Comparison of ENCODE assay signal across 14 cellular contexts in the genomic region with DNA sequence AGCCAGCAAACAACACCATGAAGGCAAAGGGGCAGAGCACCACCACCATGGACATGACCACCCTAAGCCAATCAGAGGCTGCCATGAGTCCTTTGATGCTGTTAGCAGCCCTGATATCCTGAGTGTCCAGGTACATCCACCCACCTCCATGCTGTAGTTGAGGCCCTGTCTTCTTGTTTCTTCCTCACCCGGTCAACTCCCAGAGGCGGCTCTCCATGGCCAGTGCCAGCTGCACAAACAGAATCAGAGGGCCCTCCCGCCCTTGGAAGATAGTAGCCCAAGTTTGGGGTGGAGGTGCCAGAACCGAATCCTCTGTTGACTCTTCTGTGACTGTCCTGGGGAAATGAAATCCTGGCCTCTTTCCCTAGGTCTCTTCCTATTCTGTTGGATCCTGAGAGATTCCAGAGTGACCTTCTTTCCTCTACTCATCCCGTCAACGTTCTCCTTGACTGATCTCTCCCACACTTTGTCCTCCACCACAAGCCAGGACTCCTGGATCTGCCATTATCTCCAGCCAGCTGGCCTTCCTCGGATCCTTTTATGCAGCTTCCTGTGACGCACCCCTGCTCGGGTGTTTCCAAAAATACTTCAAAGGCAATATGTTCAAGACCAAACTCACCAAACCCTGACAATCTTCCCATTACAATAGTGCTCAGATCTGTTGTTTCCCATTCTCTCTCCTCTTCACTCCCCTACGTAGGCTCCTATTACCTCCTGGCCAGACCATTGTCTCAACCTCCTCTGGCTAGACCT. TPM values are rescaled to one million over a fixed set of nuclear protein-coding genes. Genes with fewer than 3 reads are reported as not detected.
A peak's percentile ranks its signal among the peaks of the same experiment; 100 is the strongest.
DNase-seq lines count a peak whose midpoint lies in the region; FAIRE-seq and TF ChIP-seq lines count a peak whose summit lies in the region.
"Had no signal": no experiment of that assay in that cellular context is flagged by ENCODE, and none has a peak within 500 bp of the region (broad histone marks: within the 10 kb centered on the region; RNA-seq: fewer than 3 reads in every experiment).

No MANE protein-coding gene starts in this region.

- in situ Hi-C loops in G401 (cut with HindIII; ENCODE audit: low sequenced_read_pairs) (no loop called here), GM13977 (cut with MboI; ENCODE audit: low pct_unique_long_range_greater_than_20kb, low sequenced_read_pairs, unreplicated experiment) (no loop called here)

- peak; percentile 36 for DNase-seq in G401 (ENCODE audit: low spot score)
- peak; percentile 17 for DNase-seq in RCC 7860 (ENCODE audit: low spot score)
- DNase-seq in fibroblast of pulmonary artery (ENCODE audit: low read depth) = peak; percentile 70
- peak; percentile 55 for DNase-seq in posterior vena cava (ENCODE audit: low spot score)
- no peak for DNase-seq in GM13977 (ENCODE audit: low spot score)
- no peak for DNase-seq in NK-92 (lab: John Stamatoyannopoulos, UW; ENCODE audit: unreplicated experiment)
- DNase-seq in NOMO-1 (lab: John Stamatoyannopoulos, UW; ENCODE audit: unreplicated experiment in 2 of 2) = no peak
- DNase-seq: DMS153, NCI-H1092 treated with DMSO at 0.1 percent for 48 hours, NCI-H1694, NCI-H2171, NCI-H446 treated with DMSO at 0.1 percent for 48 hours, NCI-H748 treated with DMSO at 0.1 percent for 48 hours, SIG-M5 had no signal

- no peak for TF ChIP-seq CTCF in fibroblast of pulmonary artery (IDR thresholded peaks at IDR 0.05; ENCODE audit: low read length, missing control alignments)
- no peak for TF ChIP-seq CTCF in GM13977 (IDR thresholded peaks at IDR 0.05; ENCODE audit: extremely low read depth, insufficient read depth, missing control alignments)

- intact Hi-C loops in posterior vena cava (cut with DNase I) = no loop called here

- no peak overlapping the region for H3K4me3 ChIP-seq in fibroblast of pulmonary artery (replicated peaks; ENCODE audit: low read depth, low read length)

- FAIRE-seq in RCC 7860 (lab: Jason Lieb, UNC) = no peak

RNA-seq across cellular contexts. Expression of gene DLG1, which starts 45.4 kb away (rescaled TPM):
- total RNA-seq in G401 (2014; rRNA removed; shearing (Covaris generic)) = 28.9 and 35.0 TPM in 2 replicates
- total RNA-seq in posterior vena cava = 10 to 100 TPM; 67.9 to 70.3 TPM

Comparison
In these comparisons a context has a peak if more than half of its experiments do, and no peak if none do; other contexts are left out.
1. DNase-seq: peak in G401 (single experiment), RCC 7860 (single experiment), fibroblast of pulmonary artery (single experiment) and posterior vena cava (single experiment); none in GM13977 (single experiment), NK-92 (single experiment) and NOMO-1 (0 of 2).